17 cellular contexts compared by ENCODE assay signal in the genomic region with DNA sequence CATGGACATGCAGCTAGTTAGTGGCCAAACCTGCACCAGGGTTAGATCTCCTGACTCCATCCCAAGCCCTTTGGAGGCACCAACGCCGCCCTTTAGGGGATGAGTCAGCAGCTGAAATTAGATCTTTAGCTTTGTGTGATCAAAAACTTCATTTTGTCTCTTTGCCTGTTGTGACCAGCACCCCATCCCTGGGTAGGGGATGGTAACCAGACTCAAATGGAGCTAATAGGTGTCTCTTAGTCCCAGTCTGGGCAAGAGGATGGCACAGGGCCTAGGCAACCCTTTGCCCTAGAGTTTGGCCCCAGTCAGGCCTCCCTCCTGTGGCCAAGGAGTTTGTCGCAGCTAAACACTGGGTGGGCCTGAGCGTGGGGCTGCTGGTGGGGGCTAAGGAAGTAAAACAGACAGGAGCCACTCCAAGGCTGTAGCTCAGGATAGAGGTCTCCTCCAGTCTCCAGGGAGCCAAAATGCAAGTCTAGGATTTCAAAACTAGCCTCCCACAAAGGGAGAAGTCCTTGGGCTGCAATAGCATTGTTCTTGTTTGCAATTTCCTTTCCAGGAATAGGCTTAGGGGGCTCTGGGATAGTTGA.
DNase-seq lines count a peak whose midpoint lies in the region; ATAC-seq and TF ChIP-seq lines count a peak whose summit lies in the region.
"Had no signal": no experiment of that assay in that cellular context is flagged by ENCODE, and none has a peak within 500 bp of the region (broad histone marks: within the 10 kb centered on the region; RNA-seq: fewer than 3 reads in every experiment).

No MANE protein-coding gene starts in this region.

- H3K9ac ChIP-seq in Loucy (ENCODE audit: low read depth, low read length, poor library complexity, severe bottlenecking), result no peak overlapping the region

- intact Hi-C loops in body of pancreas (cut with DNase I), result no loop called here
- intact Hi-C loops in CD4-positive, alpha-beta T cell (cut with DNase I, micrococcal nuclease), result no loop called here

- WGBS in body of pancreas, 2 donors, result 90 to 91% methylated on average over 4 of the region's 4 CpGs

- CTCF ChIA-PET in CD4-positive, alpha-beta T cell (lab: Charles Lee), result no interaction called here

- H3K9me3 ChIP-seq in Loucy (ENCODE audit: insufficient read depth, low read depth, low read length) (no peaks in the 10 kb centered on the region), body of pancreas (no peaks in the 10 kb centered on the region)
- H3K9me3 ChIP-seq in CD4-positive, alpha-beta T cell (ENCODE audit: control insufficient read depth, low read length), result no peaks in the 10 kb centered on the region

- no peak for ATAC-seq in body of pancreas
- ATAC-seq in CD4-positive, alpha-beta T cell (ENCODE audit: poor library complexity), result no peak
- ATAC-seq: activated naive CD4-positive, alpha-beta T cell treated with anti-CD3 and anti-CD28 coated beads, Interleukin-2, amount 50 U/mL, for 72 hours; activated T-cell treated with anti-CD3 and anti-CD28 coated beads, Interleukin-2, amount 50 U/mL, for 72 hours; left colon had no signal

- H3K27me3 Mint-ChIP-seq in CD4-positive, alpha-beta T cell, result no peaks in the 10 kb centered on the region

- H4K20me1 ChIP-seq in Loucy (ENCODE audit: insufficient read depth, low read length, poor library complexity, severe bottlenecking), result no peaks in the 10 kb centered on the region

- no peaks in the 10 kb centered on the region for H3K36me3 ChIP-seq in Loucy (ENCODE audit: insufficient read depth, low read length)
- H3K36me3 ChIP-seq in body of pancreas (replicated peaks in 1 of 2; ENCODE audit: insufficient read depth in 1 of 2, low read depth in 2 of 2), result no peaks in the 10 kb centered on the region

- TF ChIP-seq CTCF in Loucy (conservative IDR thresholded peaks at IDR 0.05; ENCODE audit: low read length) (peak; percentile 46), body of pancreas (IDR thresholded peaks at IDR 0.05) (no peak)
- TF ChIP-seq CTCF in CD4-positive, alpha-beta T cell (IDR thresholded peaks at IDR 0.05), result no peak

- H3K4me1 ChIP-seq in Loucy (ENCODE audit: insufficient read depth, low read length, poor library complexity, severe bottlenecking), result peaks cover 41% of the 10 kb centered on the region
- H3K4me1 ChIP-seq in body of pancreas, result peaks cover 11% of the 10 kb centered on the region

- no peak overlapping the region for H3K4me3 Mint-ChIP-seq in CD4-positive, alpha-beta T cell
- H3K4me3 Mint-ChIP-seq: activated B cell treated with CpG ODN at 0.5 μM for 24 hours; activated CD4-positive, alpha-beta memory T cell treated with anti-CD3 and anti-CD28 coated beads, Interleukin-2, amount 10 ng/mL, durations not matched to agents 7 days and 5 days; activated T-cell treated with anti-CD3 and anti-CD28 coated beads, Interleukin-2, amount 50 U/mL, for 72 hours; T-helper 1 cell treated with Interleukin-12 subunit alpha and Interleukin-12 subunit beta and Interleukin-4 antibody, amounts not matched to agents 30 μg/mL and 1 μg/mL, for 36 hours had no signal

- H3K27ac ChIP-seq in body of pancreas, result no peak overlapping the region
- no peak overlapping the region for H3K27ac ChIP-seq in CD4-positive, alpha-beta T cell (ENCODE audit: low read depth, low read length)

- no peaks in the 10 kb centered on the region for H3K79me2 ChIP-seq in Loucy (ENCODE audit: insufficient read depth, low read length)

- no peaks in the 10 kb centered on the region for H3K36me3 Mint-ChIP-seq in CD4-positive, alpha-beta T cell (ENCODE audit: low read depth)
- H3K36me3 Mint-ChIP-seq: activated naive CD4-positive, alpha-beta T cell treated with anti-CD3 and anti-CD28 coated beads, Interleukin-2, amount 50 U/mL, for 72 hours had no signal

- TF ChIP-seq POLR2A in body of pancreas (IDR thresholded peaks at IDR 0.05), result no peak

- H3K9me2 ChIP-seq in Loucy (replicated peaks; ENCODE audit: low read depth, low read length), result no peaks in the 10 kb centered on the region

- H3K27me3 ChIP-seq in Loucy (ENCODE audit: insufficient read depth, low read length, poor library complexity, severe bottlenecking) (no peaks in the 10 kb centered on the region), body of pancreas (no peaks in the 10 kb centered on the region)
- no peaks in the 10 kb centered on the region for H3K27me3 ChIP-seq in CD4-positive, alpha-beta T cell (ENCODE audit: control insufficient read depth, insufficient read depth, low read length)

- H2AFZ ChIP-seq in Loucy (ENCODE audit: low read length), result peak overlapping the region; percentile 8; the same call in 1 of the 2 replicates

- H3K27ac Mint-ChIP-seq in CD4-positive, alpha-beta T cell, result no peak overlapping the region
- H3K27ac Mint-ChIP-seq: activated B cell treated with CpG ODN at 0.5 μM for 24 hours; activated CD4-positive, alpha-beta memory T cell treated with anti-CD3 and anti-CD28 coated beads, Interleukin-2, amount 10 ng/mL, durations not matched to agents 7 days and 5 days; activated naive CD4-positive, alpha-beta T cell treated with anti-CD3 and anti-CD28 coated beads, Interleukin-2, amount 50 U/mL, for 72 hours; activated T-cell treated with anti-CD3 and anti-CD28 coated beads, Interleukin-2, amount 50 U/mL, for 72 hours; T-helper 1 cell treated with Interleukin-12 subunit alpha and Interleukin-12 subunit beta and Interleukin-4 antibody, amounts not matched to agents 30 μg/mL and 1 μg/mL, for 36 hours had no signal

- H3K4me3 ChIP-seq in Loucy (ENCODE audit: low read length, poor library complexity, severe bottlenecking) (no peak overlapping the region), body of pancreas (no peak overlapping the region)

- no peaks in the 10 kb centered on the region for H3K9me3 Mint-ChIP-seq in CD4-positive, alpha-beta T cell
- H3K9me3 Mint-ChIP-seq: activated B cell treated with CpG ODN at 0.5 μM for 24 hours; activated CD4-positive, alpha-beta memory T cell treated with anti-CD3 and anti-CD28 coated beads, Interleukin-2, amount 10 ng/mL, durations not matched to agents 7 days and 5 days; activated naive CD4-positive, alpha-beta T cell treated with anti-CD3 and anti-CD28 coated beads, Interleukin-2, amount 50 U/mL, for 72 hours; activated T-cell treated with anti-CD3 and anti-CD28 coated beads, Interleukin-2, amount 50 U/mL, for 72 hours; T-helper 1 cell treated with Interleukin-12 subunit alpha and Interleukin-12 subunit beta and Interleukin-4 antibody, amounts not matched to agents 30 μg/mL and 1 μg/mL, for 36 hours had no signal

- POLR2A ChIA-PET in CD4-positive, alpha-beta T cell (lab: Charles Lee), result no interaction called here

- no peaks in the 10 kb centered on the region for H3K4me1 Mint-ChIP-seq in CD4-positive, alpha-beta T cell (ENCODE audit: low read depth)
- H3K4me1 Mint-ChIP-seq: activated B cell treated with CpG ODN at 0.5 μM for 24 hours had no signal

- no peak overlapping the region for H3K4me2 ChIP-seq in Loucy (ENCODE audit: low read depth, low read length, poor library complexity, severe bottlenecking)

- DNase-seq in D341Med (ENCODE audit: low spot score) (peak; percentile 16), ecto neural progenitor cell (ENCODE audit: low spot score) (peak; percentile 50), mesenteric fat pad (ENCODE audit: low spot score) (peak; percentile 62), epidermal melanocyte (ENCODE audit: insufficient read length, low spot score) (no peak), body of pancreas (no peak), HCEC 1CT (no peak)
- DNase-seq in CD4-positive, alpha-beta T cell, result no peak
- DNase-seq: activated B cell treated with CpG ODN at 0.5 μM for 24 hours; activated CD4-positive, alpha-beta memory T cell treated with anti-CD3 and anti-CD28 coated beads, Interleukin-2, amount 10 ng/mL, durations not matched to agents 7 days and 5 days; activated T-cell treated with anti-CD3 and anti-CD28 coated beads, Interleukin-2, amount 50 U/mL, for 72 hours; foreskin fibroblast; left colon; NCI-H1694; NCI-H446 had no signal

- H3F3A ChIP-seq in Loucy (ENCODE audit: low read depth), result no peaks in the 10 kb centered on the region

Comparison
In these comparisons a context has a peak if more than half of its experiments do, and no peak if none do; other contexts are left out.
1. DNase-seq: peak in D341Med (single experiment), ecto neural progenitor cell (single experiment) and mesenteric fat pad (single experiment); none in epidermal melanocyte (single experiment), body of pancreas (0 of 4), HCEC 1CT (single experiment) and CD4-positive, alpha-beta T cell (0 of 10).